In the genomic region with DNA sequence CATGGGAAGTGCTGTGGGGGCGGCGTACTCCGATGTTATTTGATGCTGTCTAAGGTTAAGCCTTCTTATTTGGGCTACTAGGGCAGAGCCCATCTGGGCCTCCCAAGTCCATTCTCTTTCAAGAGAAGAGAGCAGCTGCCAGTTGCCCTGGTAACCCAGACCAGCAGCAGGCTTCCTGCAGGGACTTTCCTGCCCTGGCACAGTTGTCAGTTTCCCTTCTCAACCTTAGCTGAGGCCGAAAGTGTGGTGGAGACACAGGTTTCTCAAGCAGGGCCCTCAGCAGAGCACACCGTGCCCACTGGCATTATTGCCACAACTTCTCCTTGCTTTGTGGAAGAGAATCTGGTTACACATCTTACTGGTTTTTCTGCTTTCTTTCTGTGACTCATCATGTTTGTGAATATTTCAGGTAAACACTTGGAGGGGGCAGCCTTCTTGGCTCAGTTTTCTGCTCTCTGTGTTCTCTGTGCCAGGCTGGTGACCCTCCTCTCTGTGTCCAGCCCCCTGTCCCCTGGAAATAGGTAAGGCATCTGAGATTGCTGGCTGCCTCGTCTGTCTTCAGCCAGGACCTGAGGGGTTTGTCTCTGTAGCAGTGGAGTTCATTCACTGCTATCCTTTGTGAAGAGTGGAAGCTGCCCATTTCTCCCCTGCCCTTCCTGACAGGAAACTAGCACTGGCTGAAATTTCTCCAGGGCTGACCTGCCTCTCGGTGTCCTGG, we compare ENCODE assay signal across 1 cellular context.
TF ChIP-seq lines count a peak whose summit lies in the region.

No MANE protein-coding gene starts in this region.

TF ChIP-seq in K562, 482 proteins besides CTCF, POLR2A, EP300 and RAD21 (continued from another document):
- 0 out of 2 replicates have a peak, but pooled peaks have one; percentile 16 for TF ChIP-seq GATA2 (CRISPR knock-in tag; IDR thresholded peaks at IDR 0.05)
